Comparison of ENCODE assay signal across 1 cellular context in genomic region chr15:99384992-99385669, GRCh38.
TF ChIP-seq lines count a peak whose summit lies in the region.

No MANE protein-coding gene starts in this region.

TF ChIP-seq in A549, 52 proteins besides CTCF, POLR2A, EP300 and RAD21 (continued from another document):
- TF ChIP-seq BCL3 (IDR thresholded peaks at IDR 0.05) (no peak), REST (IDR thresholded peaks at IDR 0.05) (no peak), CBX2 (IDR thresholded peaks at IDR 0.05; ENCODE audit: borderline replicate concordance, low read depth) (no peak), NPAS2 (CRISPR knock-in tag; IDR thresholded peaks at IDR 0.05; ENCODE audit: borderline replicate concordance) (no peak), HEYL (CRISPR knock-in tag; IDR thresholded peaks at IDR 0.05) (no peak), TFCP2L1 (CRISPR knock-in tag; IDR thresholded peaks at IDR 0.05) (no peak), ELK1 (IDR thresholded peaks at IDR 0.05; ENCODE audit: low read depth, low read length) (no peak)
TF ChIP-seq in A549: peak in this region for 1.
